12 cellular contexts compared by ENCODE assay signal in genomic region chr12:89648211-89648930, GRCh38.
DNase-seq lines count a peak whose midpoint lies in the region; ATAC-seq, FAIRE-seq and TF ChIP-seq lines count a peak whose summit lies in the region.
"Had no signal": no experiment of that assay in that cellular context is flagged by ENCODE, and none has a peak within 500 bp of the region (broad histone marks: within the 10 kb centered on the region; RNA-seq: fewer than 3 reads in every experiment).

No MANE protein-coding gene starts in this region.

- no peak for TF ChIP-seq POLR2A in A549 (IDR thresholded peaks at IDR 0.05; ENCODE audit: low read length)

- peaks cover 50% of the 10 kb centered on the region for H3K36me3 Mint-ChIP-seq in memory B cell

- 0 out of 3 replicates have a peak, but pooled peaks cover 6% of the 10 kb centered on the region for H3K9me3 ChIP-seq in A549

- H3K4me1 Mint-ChIP-seq in memory B cell: peaks cover 49% of the 10 kb centered on the region

- H3K4me1 ChIP-seq in A549: peaks cover 22% of the 10 kb centered on the region

- H3K27ac ChIP-seq in A549: no peak overlapping the region
- H3K27ac ChIP-seq: KMS-11 had no signal

- CTCF ChIA-PET in A549 (lab: Yijun Ruan, JAX): no interaction called here

- H3K4me3 ChIP-seq in A549 (no peak overlapping the region), epithelial cell of esophagus (ENCODE audit: low read length) (no peak overlapping the region)

- TF ChIP-seq CTCF in A549 (IDR thresholded peaks at IDR 0.05) (no peak), epithelial cell of esophagus (IDR thresholded peaks at IDR 0.05; ENCODE audit: insufficient read depth, low read depth, low read length, missing control alignments) (no peak)

- no peak overlapping the region for H3K4me2 ChIP-seq in A549
- H3K4me2 ChIP-seq: KMS-11 had no signal

- DNase-seq in A549 (ENCODE audit: low read depth in 1 of 2, low spot score in 1 of 2): no peak
- peak; percentile 49 for DNase-seq in OCI-M1 (lab: John Stamatoyannopoulos, UW)
- peak; percentile 47 for DNase-seq in epithelial cell of esophagus (ENCODE audit: low read depth)
- DNase-seq in memory B cell (ENCODE audit: low spot score in 2 of 2): no peak
- no peak for DNase-seq in germinal center (ENCODE audit: low spot score)
- DNase-seq in CD1c-positive myeloid dendritic cell (ENCODE audit: extremely low spot score): no peak
- DNase-seq in frontal cortex (ENCODE audit: low spot score in 2 of 2): no peak
- DNase-seq in NCI-H2171 (lab: John Stamatoyannopoulos, UW): no peak
- DNase-seq: NCI-H187 treated with DMSO at 0.1 percent for 48 hours had no signal

- no peak for TF ChIP-seq RAD21 in A549 (conservative IDR thresholded peaks at IDR 0.05 in 1 of 2, IDR thresholded peaks at IDR 0.05 in 1 of 2)

- POLR2A ChIA-PET in A549 (lab: Yijun Ruan, JAX): no interaction called here

- 76% methylated on average over 4 of the region's 4 CpGs for WGBS in A549 (ENCODE audit: missing lambda C conversion rate)

- FAIRE-seq in A549 (lab: Jason Lieb, UNC) (no peak), frontal cortex (lab: Jason Lieb, UNC) (no peak)
- FAIRE-seq: colon had no signal

- no peaks in the 10 kb centered on the region for H3K27me3 Mint-ChIP-seq in memory B cell
- H3K27me3 Mint-ChIP-seq: activated naive CD4-positive, alpha-beta T cell treated with anti-CD3 and anti-CD28 coated beads, Interleukin-2, amount 50 U/mL, for 24 hours had no signal

- peak overlapping the region; percentile 87 for H3K27ac Mint-ChIP-seq in memory B cell
- H3K27ac Mint-ChIP-seq: activated naive CD4-positive, alpha-beta T cell treated with anti-CD3 and anti-CD28 coated beads, Interleukin-2, amount 50 U/mL, for 24 hours had no signal

- H3K9me3 Mint-ChIP-seq in memory B cell: no peaks in the 10 kb centered on the region
- H3K9me3 Mint-ChIP-seq: activated naive CD4-positive, alpha-beta T cell treated with anti-CD3 and anti-CD28 coated beads, Interleukin-2, amount 50 U/mL, for 24 hours had no signal

- ATAC-seq in A549: peak; percentile 50 to 58; a peak in 5 of 6 replicates
- ATAC-seq in memory B cell (ENCODE audit: low read depth): no peak

- H3K4me3 Mint-ChIP-seq in memory B cell: no peak overlapping the region
- H3K4me3 Mint-ChIP-seq: activated naive CD4-positive, alpha-beta T cell treated with anti-CD3 and anti-CD28 coated beads, Interleukin-2, amount 50 U/mL, for 24 hours had no signal

- TF ChIP-seq EP300 in A549 (IDR thresholded peaks at IDR 0.05): no peak

TF ChIP-seq in A549, 52 proteins besides CTCF, POLR2A, EP300 and RAD21:
- TF ChIP-seq BCL3 (IDR thresholded peaks at IDR 0.05): no peak
- no peak for TF ChIP-seq TFCP2L1 (CRISPR knock-in tag; IDR thresholded peaks at IDR 0.05)
- no peak for TF ChIP-seq FOSB (CRISPR knock-in tag; IDR thresholded peaks at IDR 0.05)
- no peak for TF ChIP-seq NR3C1 (IDR thresholded peaks at IDR 0.05)
- TF ChIP-seq JUNB (IDR thresholded peaks at IDR 0.05): no peak
- TF ChIP-seq BHLHE40 (IDR thresholded peaks at IDR 0.05; ENCODE audit: low read depth, low read length): no peak
- TF ChIP-seq NFE2L2 (conservative IDR thresholded peaks at IDR 0.05; ENCODE audit: low read length): no peak
- no peak for TF ChIP-seq GATA3 (IDR thresholded peaks at IDR 0.05; ENCODE audit: borderline replicate concordance)
- TF ChIP-seq ESRRA (IDR thresholded peaks at IDR 0.05; ENCODE audit: borderline replicate concordance, low read length): no peak
- TF ChIP-seq TP53 (CRISPR knock-in tag; IDR thresholded peaks at IDR 0.05): no peak
- no peak for TF ChIP-seq SMC3 (IDR thresholded peaks at IDR 0.05)
- TF ChIP-seq CEBPB (IDR thresholded peaks at IDR 0.05): no peak
- no peak for TF ChIP-seq ELK1 (IDR thresholded peaks at IDR 0.05; ENCODE audit: low read depth, low read length)
- TF ChIP-seq EHMT2 (IDR thresholded peaks at IDR 0.05; ENCODE audit: low read depth): no peak
- TF ChIP-seq HES2 (IDR thresholded peaks at IDR 0.05): no peak
- TF ChIP-seq HDAC2 (IDR thresholded peaks at IDR 0.05): no peak
- TF ChIP-seq PBX3 (IDR thresholded peaks at IDR 0.05): no peak
- TF ChIP-seq ATOH8 (CRISPR knock-in tag; IDR thresholded peaks at IDR 0.05; ENCODE audit: low read depth): no peak
- TF ChIP-seq MYC (IDR thresholded peaks at IDR 0.05; ENCODE audit: borderline replicate concordance, low read length): no peak
- TF ChIP-seq HOXA7 (CRISPR knock-in tag; IDR thresholded peaks at IDR 0.05): no peak

Comparison
In these comparisons a context has a peak if more than half of its experiments do, and no peak if none do; other contexts are left out.
1. DNase-seq: peak in OCI-M1 (single experiment) and epithelial cell of esophagus (single experiment); none in A549 (0 of 2), memory B cell (0 of 2), germinal center (single experiment), CD1c-positive myeloid dendritic cell (single experiment), frontal cortex (0 of 2) and NCI-H2171 (single experiment).